ENCODE assay signal across 28 cellular contexts in genomic region chr4:28105271-28105859, GRCh38.
"Had no signal": no experiment of that assay in that cellular context is flagged by ENCODE, and none has a peak within 500 bp of the region (broad histone marks: within the 10 kb centered on the region; RNA-seq: fewer than 3 reads in every experiment).

No MANE protein-coding gene starts in this region.

- FAIRE-seq: colon, endometrium, endothelial cell of umbilical vein, frontal cortex had no signal

- H3K27ac ChIP-seq: colonic mucosa, coronary artery, dorsolateral prefrontal cortex, epithelial cell of prostate, esophagus muscularis mucosa, esophagus squamous epithelium, foreskin keratinocyte, gastrocnemius medialis, gastroesophageal sphincter, heart left ventricle, heart right ventricle had no signal

- H3K9me3 ChIP-seq: colonic mucosa, esophagus muscularis mucosa, esophagus squamous epithelium, gastrocnemius medialis, gastroesophageal sphincter, heart left ventricle, heart right ventricle had no signal

- H3K4me1 ChIP-seq: colonic mucosa, esophagus muscularis mucosa, esophagus squamous epithelium, foreskin keratinocyte, gastrocnemius medialis, gastroesophageal sphincter, heart left ventricle, heart right ventricle had no signal

- DNase-seq: colonic mucosa; cortex of kidney; dermis blood vessel endothelial cell; dorsolateral prefrontal cortex; effector CD4-positive, alpha-beta T cell; effector CD8-positive, alpha-beta T cell; effector memory CD4-positive, alpha-beta T cell; effector memory CD8-positive, alpha-beta T cell; endodermal cell; erythroblast; esophagus squamous epithelium; foreskin fibroblast; foreskin keratinocyte; foreskin melanocyte; gastrocnemius medialis; glutamatergic neuron; head of caudate nucleus; heart left ventricle; heart right ventricle had no signal

- H3K36me3 ChIP-seq: colonic mucosa, esophagus muscularis mucosa, esophagus squamous epithelium, gastrocnemius medialis, gastroesophageal sphincter, heart left ventricle, heart right ventricle had no signal

- H3K27me3 ChIP-seq: colonic mucosa, esophagus muscularis mucosa, esophagus squamous epithelium, foreskin keratinocyte, gastrocnemius medialis, gastroesophageal sphincter, heart left ventricle, heart right ventricle had no signal

- ATAC-seq: effector memory CD8-positive, alpha-beta T cell; esophagus mucosa; foreskin keratinocyte; gastrocnemius medialis; gastroesophageal sphincter; heart left ventricle; heart right ventricle had no signal

- H3K4me3 ChIP-seq: colonic mucosa, coronary artery, dorsolateral prefrontal cortex, esophagus muscularis mucosa, esophagus squamous epithelium, gastrocnemius medialis, gastroesophageal sphincter, heart left ventricle, heart right ventricle had no signal
